11 cellular contexts compared by ENCODE assay signal in the genomic region with DNA sequence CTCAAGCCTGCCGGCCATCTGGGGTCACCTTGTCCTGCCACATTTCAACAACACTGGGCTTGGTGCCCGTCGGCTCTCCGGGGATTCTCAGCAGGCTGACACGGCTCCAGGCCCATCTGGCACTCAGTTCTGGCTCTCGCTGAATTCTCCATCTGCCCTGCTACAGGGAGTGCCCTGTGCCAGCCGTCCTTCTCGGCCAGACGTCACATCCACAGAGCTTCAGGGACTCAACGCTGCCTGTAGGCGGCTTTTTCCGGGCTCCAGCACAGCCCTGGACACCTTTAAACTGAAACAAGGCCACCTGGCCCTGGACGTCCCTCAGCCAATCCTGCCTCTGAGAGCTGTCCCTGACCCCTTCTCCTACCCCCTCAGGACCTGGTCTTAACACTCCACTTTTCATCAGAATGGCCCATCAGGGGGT. TPM values are rescaled to one million over a fixed set of nuclear protein-coding genes. Genes with fewer than 3 reads are reported as not detected.
A peak's percentile ranks its signal among the peaks of the same experiment; 100 is the strongest.
DNase-seq lines count a peak whose midpoint lies in the region; TF ChIP-seq lines count a peak whose summit lies in the region.
"Had no signal": no experiment of that assay in that cellular context is flagged by ENCODE, and none has a peak within 500 bp of the region (broad histone marks: within the 10 kb centered on the region; RNA-seq: fewer than 3 reads in every experiment).

No MANE protein-coding gene starts in this region.

- H3K56ac ChIP-seq in mesendoderm (ENCODE audit: low read length): peak overlapping the region; percentile 34

- no peak overlapping the region for H2BK15ac ChIP-seq in mesendoderm (replicated peaks; ENCODE audit: low read depth)

- H3K4ac ChIP-seq in mesendoderm (ENCODE audit: low read depth, low read length): no peak overlapping the region

- no peaks in the 10 kb centered on the region for H3K4me1 Mint-ChIP-seq in endothelial cell (ENCODE audit: unreplicated experiment)
- H3K4me1 Mint-ChIP-seq in activated naive CD4-positive, alpha-beta T cell treated with anti-CD3 and anti-CD28 coated beads for 36 hours (ENCODE audit: low read depth): no peaks in the 10 kb centered on the region
- H3K4me1 Mint-ChIP-seq: nephron had no signal

- H3K36me3 Mint-ChIP-seq in endothelial cell (ENCODE audit: low read depth, unreplicated experiment): no peaks in the 10 kb centered on the region
- H3K36me3 Mint-ChIP-seq in activated naive CD4-positive, alpha-beta T cell treated with anti-CD3 and anti-CD28 coated beads for 36 hours (ENCODE audit: low read depth): no peaks in the 10 kb centered on the region

- no peak overlapping the region for H2AK5ac ChIP-seq in mesendoderm (ENCODE audit: low read length)

- H2BK120ac ChIP-seq in mesendoderm (ENCODE audit: low read depth, low read length): no peak overlapping the region

- H3K36me3 ChIP-seq in mesendoderm (ENCODE audit: control insufficient read depth, insufficient read depth, low read length) (no peaks in the 10 kb centered on the region), PC-9 (ENCODE audit: low read depth) (no peaks in the 10 kb centered on the region)

- no peak overlapping the region for H2BK5ac ChIP-seq in mesendoderm (ENCODE audit: low read length)

- no peak overlapping the region for H3K4me3 Mint-ChIP-seq in endothelial cell (ENCODE audit: unreplicated experiment)
- no peak overlapping the region for H3K4me3 Mint-ChIP-seq in activated naive CD4-positive, alpha-beta T cell treated with anti-CD3 and anti-CD28 coated beads for 36 hours
- H3K4me3 Mint-ChIP-seq: nephron had no signal

- no peaks in the 10 kb centered on the region for H3K9me3 ChIP-seq in PC-9 (ENCODE audit: insufficient read depth, low read depth)

- no peak overlapping the region for H3K27ac Mint-ChIP-seq in endothelial cell (ENCODE audit: unreplicated experiment)
- H3K27ac Mint-ChIP-seq in activated naive CD4-positive, alpha-beta T cell treated with anti-CD3 and anti-CD28 coated beads for 36 hours: no peak overlapping the region
- H3K27ac Mint-ChIP-seq: nephron had no signal

- peak; percentile 60 for DNase-seq in AG10803 (ENCODE audit: low read depth)
- DNase-seq in NCI-H2081 treated with DMSO at 0.1 percent for 48 hours (lab: John Stamatoyannopoulos, UW): peak; percentile 34
- peak in 49 of 61 donors; percentile 3 to 95 (median 38) for DNase-seq in caudate nucleus (lab: John Stamatoyannopoulos, UW)
- no peak for DNase-seq in mesendoderm
- DNase-seq in endothelial cell (ENCODE audit: low spot score): no peak
- no peak for DNase-seq in NCI-H128 (lab: John Stamatoyannopoulos, UW; ENCODE audit: unreplicated experiment)
- no peak for DNase-seq in PC-9
- DNase-seq in activated naive CD4-positive, alpha-beta T cell treated with anti-CD3 and anti-CD28 coated beads for 36 hours: no peak

- H3K79me2 ChIP-seq in mesendoderm (ENCODE audit: control insufficient read depth, insufficient read depth, low read length): no peaks in the 10 kb centered on the region
- H3K79me2 ChIP-seq in PC-9 (ENCODE audit: low read depth): no peaks in the 10 kb centered on the region

- H3K4me2 ChIP-seq in mesendoderm (ENCODE audit: low read length): no peak overlapping the region
- no peak overlapping the region for H3K4me2 ChIP-seq in PC-9

- H4K5ac ChIP-seq in mesendoderm (ENCODE audit: low read length): no peak overlapping the region

- H3K79me1 ChIP-seq in mesendoderm (ENCODE audit: low read length): no peaks in the 10 kb centered on the region

- H3K23ac ChIP-seq in mesendoderm (ENCODE audit: low read length): no peak overlapping the region

- BruUV-seq in PC-9 (replicated peaks; lab: Mats Ljungman, UMichigan): no TSS peak

- no peaks in the 10 kb centered on the region for H4K20me1 ChIP-seq in PC-9 (ENCODE audit: insufficient read depth)

- peaks cover 2% of the 10 kb centered on the region for H3K4me1 ChIP-seq in mesendoderm (ENCODE audit: control insufficient read depth, low read depth, low read length)
- peaks cover 10% of the 10 kb centered on the region for H3K4me1 ChIP-seq in PC-9 (replicated peaks; ENCODE audit: insufficient read depth)

- no peaks in the 10 kb centered on the region for H3K9me3 Mint-ChIP-seq in endothelial cell (ENCODE audit: unreplicated experiment)
- no peaks in the 10 kb centered on the region for H3K9me3 Mint-ChIP-seq in activated naive CD4-positive, alpha-beta T cell treated with anti-CD3 and anti-CD28 coated beads for 36 hours

- H3K9me2 ChIP-seq in PC-9 (ENCODE audit: insufficient read depth): no peaks in the 10 kb centered on the region

- no peak overlapping the region for H3K27ac ChIP-seq in caudate nucleus (ENCODE audit: low read depth, low read length)
- H3K27ac ChIP-seq in mesendoderm (ENCODE audit: low read depth, low read length): no peak overlapping the region
- H3K27ac ChIP-seq in PC-9: no peak overlapping the region
- H3K27ac ChIP-seq: C4-2B, VCaP had no signal

- H4K8ac ChIP-seq in mesendoderm (ENCODE audit: low read depth, low read length): no peak overlapping the region

- CTCF ChIA-PET in PC-9 (lab: Charles Lee): no interaction called here
- CTCF ChIA-PET in activated naive CD4-positive, alpha-beta T cell treated with anti-CD3 and anti-CD28 coated beads for 36 hours (lab: Charles Lee): no interaction called here

- H3K18ac ChIP-seq in mesendoderm (ENCODE audit: low read length): no peak overlapping the region

- no peaks in the 10 kb centered on the region; the same call in 1 of the 2 replicates for H3F3A ChIP-seq in PC-9 (ENCODE audit: insufficient read depth, low read depth)

- POLR2A ChIA-PET in PC-9 (lab: Charles Lee; ENCODE audit: unreplicated experiment): no interaction called here

- H3K4me3 ChIP-seq in AG10803 (ENCODE audit: low read length) (no peak overlapping the region), mesendoderm (ENCODE audit: low read length) (no peak overlapping the region), PC-9 (no peak overlapping the region)

- H2AFZ ChIP-seq in PC-9: no peak overlapping the region

- TF ChIP-seq CTCF in AG10803 (conservative IDR thresholded peaks at IDR 0.05; ENCODE audit: low read length) (peak; percentile 22), endothelial cell (IDR thresholded peaks at IDR 0.05; ENCODE audit: unreplicated experiment) (no peak), PC-9 (conservative IDR thresholded peaks at IDR 0.05) (no peak)

- WGBS in mesendoderm (ENCODE audit: extremely low coverage, insufficient coverage, low lambda C conversion rate): no CpG with 5 or more reads among the region's 13 CpGs

- no peak overlapping the region for H3K9ac ChIP-seq in mesendoderm (ENCODE audit: low read length)

- intact Hi-C loops in PC-9 (cut with micrococcal nuclease; ENCODE audit: unreplicated experiment): no loop called here
- intact Hi-C loops in activated naive CD4-positive, alpha-beta T cell treated with anti-CD3 and anti-CD28 coated beads for 36 hours (cut with micrococcal nuclease): no loop called here

- H3K27me3 ChIP-seq in mesendoderm (ENCODE audit: insufficient read depth, low read length, poor library complexity): no peaks in the 10 kb centered on the region
- H3K27me3 ChIP-seq in PC-9 (ENCODE audit: insufficient read depth, low read depth): no peaks in the 10 kb centered on the region

- peaks cover 3% of the 10 kb centered on the region for H3K27me3 Mint-ChIP-seq in endothelial cell (ENCODE audit: unreplicated experiment)
- H3K27me3 Mint-ChIP-seq in activated naive CD4-positive, alpha-beta T cell treated with anti-CD3 and anti-CD28 coated beads for 36 hours (ENCODE audit: low read depth): peaks cover 4% of the 10 kb centered on the region

RNA-seq across cellular contexts. Expression of a gene that starts 43.0 kb away (rescaled TPM):
- polyA plus RNA-seq in mesendoderm (2013, experiment 1 of 2): 0.22 TPM
- polyA plus RNA-seq in mesendoderm (2013, experiment 2 of 2): 0.48 TPM
- total RNA-seq in endothelial cell (ENCODE audit: unreplicated experiment) (not detected), PC-9 (2021) (2.1 and 3.8 TPM in 2 replicates)
- total RNA-seq in activated naive CD4-positive, alpha-beta T cell treated with anti-CD3 and anti-CD28 coated beads for 36 hours: under 1 TPM in 1 of 2 experiments, not detected in 1; 0.10 TPM

RNA-seq across cellular contexts. Expression of a gene that starts 51.5 kb away (rescaled TPM):
- 13.4 TPM for polyA plus RNA-seq in mesendoderm (2013, experiment 1 of 2)
- 13.0 TPM for polyA plus RNA-seq in mesendoderm (2013, experiment 2 of 2)
- total RNA-seq in endothelial cell (ENCODE audit: unreplicated experiment) (53.5 TPM), PC-9 (2021) (46.8 and 55.8 TPM in 2 replicates)
- total RNA-seq in activated naive CD4-positive, alpha-beta T cell treated with anti-CD3 and anti-CD28 coated beads for 36 hours: 10 to 100 TPM; 33.5 to 37.4 TPM

Comparison
In these comparisons a context has a peak if more than half of its experiments do, and no peak if none do; other contexts are left out.
1. DNase-seq: peak in AG10803 (single experiment), NCI-H2081 treated with DMSO at 0.1 percent for 48 hours (single experiment) and caudate nucleus (49 of 61); none in mesendoderm (single experiment), endothelial cell (single experiment), NCI-H128 (single experiment), PC-9 (0 of 2) and activated naive CD4-positive, alpha-beta T cell treated with anti-CD3 and anti-CD28 coated beads for 36 hours (single experiment).